Comparison of ENCODE assay signal across 14 cellular contexts in the genomic region with DNA sequence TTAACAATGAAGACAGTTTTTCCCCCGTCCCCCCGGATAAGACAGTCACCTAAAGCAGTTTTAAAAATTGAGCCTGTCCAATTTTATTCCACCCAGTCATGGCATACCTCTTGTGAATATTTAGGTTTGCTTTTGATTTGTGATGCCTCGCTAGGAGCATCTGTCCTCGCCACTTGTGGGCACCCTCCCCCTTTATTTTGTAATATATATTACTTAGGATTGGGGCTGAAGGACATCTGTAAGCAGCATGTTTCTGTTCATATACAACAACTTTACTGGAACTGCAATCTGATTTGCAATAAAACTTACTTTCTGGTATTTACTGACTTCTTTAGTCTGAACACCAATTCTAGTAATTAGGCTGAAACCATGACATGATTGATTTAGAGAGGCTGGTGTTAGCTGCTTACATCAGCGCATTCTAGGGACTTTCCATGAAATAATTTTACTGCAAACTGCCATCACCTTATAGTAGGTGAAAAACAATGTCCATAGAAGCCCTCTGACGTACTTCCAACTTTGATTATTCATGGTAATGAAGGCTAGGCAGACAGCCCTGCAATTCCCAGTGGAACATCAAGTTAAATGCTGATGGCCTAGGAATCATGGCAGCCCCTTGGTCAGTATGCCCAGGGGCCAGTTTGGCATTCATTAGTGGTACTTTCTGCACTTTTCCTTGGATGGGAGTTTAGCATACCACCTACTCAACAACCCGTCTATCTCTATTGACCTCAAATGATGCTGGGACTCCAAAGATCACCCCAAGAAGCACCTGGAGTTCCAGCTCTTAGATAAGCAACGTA.
DNase-seq lines count a peak whose midpoint lies in the region; ATAC-seq and TF ChIP-seq lines count a peak whose summit lies in the region.
"Had no signal": no experiment of that assay in that cellular context is flagged by ENCODE, and none has a peak within 500 bp of the region (broad histone marks: within the 10 kb centered on the region; RNA-seq: fewer than 3 reads in every experiment).

No MANE protein-coding gene starts in this region.

- no peak for TF ChIP-seq EP300 in stomach (IDR thresholded peaks at IDR 0.05)

- H3K4me3 Mint-ChIP-seq in activated T-helper 17 cell treated with anti-CD3 and anti-CD28 coated beads, Interleukin-2, amount 50 U/mL, for 72 hours = no peak overlapping the region
- H3K4me3 Mint-ChIP-seq: activated naive CD4-positive, alpha-beta T cell treated with anti-CD3 and anti-CD28 coated beads, Interleukin-2, amount 10 ng/mL, durations not matched to agents 7 days and 5 days; naive thymus-derived CD8-positive, alpha-beta T cell had no signal

- H3K27me3 Mint-ChIP-seq in activated T-helper 17 cell treated with anti-CD3 and anti-CD28 coated beads, Interleukin-2, amount 50 U/mL, for 72 hours = peaks cover 6% of the 10 kb centered on the region
- H3K27me3 Mint-ChIP-seq: activated naive CD4-positive, alpha-beta T cell treated with anti-CD3 and anti-CD28 coated beads, Interleukin-2, amount 10 ng/mL, durations not matched to agents 7 days and 5 days had no signal

- H3K36me3 ChIP-seq in MM.1S (replicated peaks; ENCODE audit: insufficient read depth, low read length) = no peaks in the 10 kb centered on the region
- no peaks in the 10 kb centered on the region for H3K36me3 ChIP-seq in body of pancreas (replicated peaks in 1 of 2; ENCODE audit: insufficient read depth in 1 of 2, low read depth in 2 of 2)
- H3K36me3 ChIP-seq in stomach = no peaks in the 10 kb centered on the region
- H3K36me3 ChIP-seq: BLaER1 treated with 17β-estradiol and CSF1 and Interleukin-3, amounts not matched to agents 10 nM and 100 nM; colonic mucosa had no signal

- intact Hi-C loops in body of pancreas (cut with DNase I) (no loop called here), stomach (cut with DNase I; ENCODE audit: low total_unique reads) (no loop called here)

- no peak for TF ChIP-seq POLR2A in body of pancreas (IDR thresholded peaks at IDR 0.05)
- TF ChIP-seq POLR2A in stomach (IDR thresholded peaks at IDR 0.05) = no peak

- DNase-seq in GM12865 (ENCODE audit: low read depth) (peak; percentile 51), MM.1S (no peak), body of pancreas (no peak), foreskin melanocyte (no peak), stomach (no peak)
- DNase-seq: activated naive CD4-positive, alpha-beta T cell treated with anti-CD3 and anti-CD28 coated beads, Interleukin-2, amount 10 ng/mL, durations not matched to agents 7 days and 5 days; colonic mucosa; kidney; naive thymus-derived CD8-positive, alpha-beta T cell; NCI-H446 had no signal

- no peaks in the 10 kb centered on the region for H3K4me1 Mint-ChIP-seq in activated T-helper 17 cell treated with anti-CD3 and anti-CD28 coated beads, Interleukin-2, amount 50 U/mL, for 72 hours
- H3K4me1 Mint-ChIP-seq: activated naive CD4-positive, alpha-beta T cell treated with anti-CD3 and anti-CD28 coated beads, Interleukin-2, amount 10 ng/mL, durations not matched to agents 7 days and 5 days had no signal

- H3K36me3 Mint-ChIP-seq in activated T-helper 17 cell treated with anti-CD3 and anti-CD28 coated beads, Interleukin-2, amount 50 U/mL, for 72 hours (ENCODE audit: low read depth) = no peaks in the 10 kb centered on the region
- H3K36me3 Mint-ChIP-seq: activated naive CD4-positive, alpha-beta T cell treated with anti-CD3 and anti-CD28 coated beads, Interleukin-2, amount 10 ng/mL, durations not matched to agents 7 days and 5 days; naive thymus-derived CD8-positive, alpha-beta T cell had no signal

- H3K4me3 ChIP-seq in GM12865 (ENCODE audit: low read depth, low read length) = no peak overlapping the region
- H3K4me3 ChIP-seq in MM.1S (ENCODE audit: low read length) = no peak overlapping the region
- no peak overlapping the region for H3K4me3 ChIP-seq in body of pancreas
- H3K4me3 ChIP-seq in stomach = no peak overlapping the region
- H3K4me3 ChIP-seq: BLaER1 treated with 17β-estradiol and CSF1 and Interleukin-3, amounts not matched to agents 10 nM and 100 nM; colonic mucosa had no signal

- no peak for TF ChIP-seq CTCF in GM12865 (IDR thresholded peaks at IDR 0.05; ENCODE audit: insufficient read depth, low read depth, low read length, missing control alignments)
- TF ChIP-seq CTCF in MM.1S (IDR thresholded peaks at IDR 0.05; ENCODE audit: low read length) = no peak
- TF ChIP-seq CTCF in body of pancreas (IDR thresholded peaks at IDR 0.05) = no peak
- no peak for TF ChIP-seq CTCF in stomach (IDR thresholded peaks at IDR 0.05)

- H3K27me3 ChIP-seq in MM.1S (replicated peaks; ENCODE audit: insufficient read depth, low read length) = no peaks in the 10 kb centered on the region
- no peaks in the 10 kb centered on the region for H3K27me3 ChIP-seq in body of pancreas
- peaks cover 0 to 4% (median 0%) of the 10 kb centered on the region in 3 donors for H3K27me3 ChIP-seq in stomach
- H3K27me3 ChIP-seq: BLaER1 treated with 17β-estradiol and CSF1 and Interleukin-3, amounts not matched to agents 10 nM and 100 nM; colonic mucosa had no signal

- ATAC-seq in GM19023 (IDR thresholded peaks at IDR 0.05; ENCODE audit: unreplicated experiment) = peak; percentile 80
- ATAC-seq in HG03159 (IDR thresholded peaks at IDR 0.05; ENCODE audit: unreplicated experiment) = peak; percentile 65
- peak; percentile 58 for ATAC-seq in activated T-helper 17 cell treated with anti-CD3 and anti-CD28 coated beads, Interleukin-2, amount 50 U/mL, for 72 hours (replicated peaks)
- ATAC-seq in body of pancreas = no peak
- ATAC-seq: naive thymus-derived CD8-positive, alpha-beta T cell had no signal

- H3K27ac ChIP-seq in MM.1S (ENCODE audit: low read length) = no peak overlapping the region
- H3K27ac ChIP-seq in body of pancreas = no peak overlapping the region
- no peak overlapping the region for H3K27ac ChIP-seq in stomach
- H3K27ac ChIP-seq: BLaER1 treated with 17β-estradiol and CSF1 and Interleukin-3, amounts not matched to agents 10 nM and 100 nM; colonic mucosa had no signal

- H3K27ac Mint-ChIP-seq in activated T-helper 17 cell treated with anti-CD3 and anti-CD28 coated beads, Interleukin-2, amount 50 U/mL, for 72 hours = no peak overlapping the region
- H3K27ac Mint-ChIP-seq: activated naive CD4-positive, alpha-beta T cell treated with anti-CD3 and anti-CD28 coated beads, Interleukin-2, amount 10 ng/mL, durations not matched to agents 7 days and 5 days; naive thymus-derived CD8-positive, alpha-beta T cell had no signal

- H3K9me2 ChIP-seq in MM.1S (replicated peaks; ENCODE audit: insufficient read depth, low read length) = no peaks in the 10 kb centered on the region

- no peaks in the 10 kb centered on the region for H3K9me3 Mint-ChIP-seq in activated T-helper 17 cell treated with anti-CD3 and anti-CD28 coated beads, Interleukin-2, amount 50 U/mL, for 72 hours
- H3K9me3 Mint-ChIP-seq: activated naive CD4-positive, alpha-beta T cell treated with anti-CD3 and anti-CD28 coated beads, Interleukin-2, amount 10 ng/mL, durations not matched to agents 7 days and 5 days had no signal

- H3K4me1 ChIP-seq in MM.1S (ENCODE audit: low read length) (0 out of 2 replicates have a peak, but pooled peaks cover 7% of the 10 kb centered on the region), body of pancreas (no peaks in the 10 kb centered on the region), stomach (no peaks in the 10 kb centered on the region)
- H3K4me1 ChIP-seq: BLaER1 treated with 17β-estradiol and CSF1 and Interleukin-3, amounts not matched to agents 10 nM and 100 nM; colonic mucosa had no signal

- no peaks in the 10 kb centered on the region for H3K79me2 ChIP-seq in MM.1S (ENCODE audit: low read length)

- no peaks in the 10 kb centered on the region for H3F3A ChIP-seq in MM.1S (ENCODE audit: insufficient read depth, low read length)

- H3K9me3 ChIP-seq in MM.1S (replicated peaks; ENCODE audit: insufficient read depth, low read length) (no peaks in the 10 kb centered on the region), body of pancreas (peaks cover 0 to 3% (median 0%) of the 10 kb centered on the region in 3 donors), stomach (peaks cover 0 to 16% (median 9%) of the 10 kb centered on the region in 4 donors)
- H3K9me3 ChIP-seq: colonic mucosa had no signal

- 53 to 59% methylated on average over 8 of the region's 8 CpGs for WGBS in body of pancreas, 2 donors
- WGBS in stomach, 5 donors = 53 to 73% (median 63%) methylated on average over 8 of the region's 8 CpGs

- no peak overlapping the region; the same call in 1 of the 2 replicates for H2AFZ ChIP-seq in MM.1S (ENCODE audit: low read length)

- no peaks in the 10 kb centered on the region for H4K20me1 ChIP-seq in MM.1S (ENCODE audit: insufficient read depth, low read length)
- H4K20me1 ChIP-seq: BLaER1 treated with 17β-estradiol and CSF1 and Interleukin-3, amounts not matched to agents 10 nM and 100 nM had no signal

- no peak overlapping the region for H3K9ac ChIP-seq in MM.1S (ENCODE audit: low read length)
- H3K9ac ChIP-seq: BLaER1 treated with 17β-estradiol and CSF1 and Interleukin-3, amounts not matched to agents 10 nM and 100 nM had no signal

- no peak overlapping the region for H3K4me2 ChIP-seq in MM.1S (ENCODE audit: low read depth, low read length)
- H3K4me2 ChIP-seq: BLaER1 treated with 17β-estradiol and CSF1 and Interleukin-3, amounts not matched to agents 10 nM and 100 nM had no signal
